In genomic region chr10:3137958-3138726, GRCh38 we compare ENCODE assay signal across 21 cellular contexts. TPM values are rescaled to one million over a fixed set of nuclear protein-coding genes. Genes with fewer than 3 reads are reported as not detected.
DNase-seq lines count a peak whose midpoint lies in the region; ATAC-seq, FAIRE-seq and TF ChIP-seq lines count a peak whose summit lies in the region.
"Had no signal": no experiment of that assay in that cellular context is flagged by ENCODE, and none has a peak within 500 bp of the region (broad histone marks: within the 10 kb centered on the region; RNA-seq: fewer than 3 reads in every experiment).

No MANE protein-coding gene starts in this region.

- H3K4me1 Mint-ChIP-seq in nephron progenitor cell: no peaks in the 10 kb centered on the region
- H3K4me1 Mint-ChIP-seq: activated CD4-positive, alpha-beta T cell treated with anti-CD3 and anti-CD28 coated beads, Interleukin-2, amount 10 ng/mL, durations not matched to agents 7 days and 5 days; CD14-positive monocyte; central memory CD8-positive, alpha-beta T cell had no signal

- SMC1A ChIA-PET in GM12878 (lab: Charles Lee; ENCODE audit: uncharacterized antibody, unreplicated experiment): no interaction called here

- no peak overlapping the region for H3K9ac ChIP-seq in GM12878 (ENCODE audit: control insufficient read depth, insufficient read depth, low read length)

- no peak for ATAC-seq in Right ventricle myocardium inferior
- no peak for ATAC-seq in right cardiac atrium
- ATAC-seq in GM12878: no peak; the same call in 2 of the 3 replicates
- no peak for ATAC-seq in GM19324 (IDR thresholded peaks at IDR 0.05; ENCODE audit: low FRiP score, unreplicated experiment)

- CTCF ChIA-PET in GM12878 (lab: Yijun Ruan, JAX): no interaction called here

- no peaks in the 10 kb centered on the region for H3K9me3 Mint-ChIP-seq in nephron progenitor cell
- H3K9me3 Mint-ChIP-seq: activated CD4-positive, alpha-beta T cell treated with anti-CD3 and anti-CD28 coated beads, Interleukin-2, amount 10 ng/mL, durations not matched to agents 7 days and 5 days; central memory CD8-positive, alpha-beta T cell; stimulated activated naive CD8-positive, alpha-beta T cell treated with anti-CD3 and anti-CD28 coated beads, Interleukin-15, Interleukin-2, amounts not matched to agents 100 ng/mL and 50 ng/mL, for 24 hours had no signal

- peak; percentile 66 for DNase-seq in Right ventricle myocardium inferior (ENCODE audit: missing footprints)
- no peak for DNase-seq in right cardiac atrium
- no peak for DNase-seq in GM12878 (ENCODE audit: low read depth, low spot score)
- DNase-seq in nephron progenitor cell: no peak
- no peak for DNase-seq in vagina (ENCODE audit: extremely low spot score in 2 of 2)
- no peak for DNase-seq in iPS-NIHi11 (ENCODE audit: low spot score)
- no peak for DNase-seq in NCI-H510A treated with DMSO at 0.1 percent for 48 hours (lab: John Stamatoyannopoulos, UW)
- DNase-seq: activated CD4-positive, alpha-beta T cell treated with anti-CD3 and anti-CD28 coated beads, Interleukin-2, amount 10 ng/mL, durations not matched to agents 7 days and 5 days; foreskin melanocyte; lower lobe of right lung; NCI-H2171; NCI-H526 treated with DMSO at 0.1 percent for 48 hours; stimulated activated CD4-positive, alpha-beta T cell treated with anti-CD3 and anti-CD28 coated beads, Interleukin-4, amount 100 ng/mL, for 4 hours; trophoblast cell; WERI-Rb-1 had no signal

- no peak overlapping the region for H2AFZ ChIP-seq in GM12878 (ENCODE audit: control insufficient read depth, low read depth, low read length)

- 91% methylated on average over 41 of the region's 41 CpGs for WGBS in right cardiac atrium
- WGBS in GM12878 (ENCODE audit: insufficient coverage, insufficient replicate concordance, low lambda C conversion rate, missing lambda C conversion rate): 95% methylated on average over 41 of the region's 41 CpGs

- H3K27me3 Mint-ChIP-seq in nephron progenitor cell (ENCODE audit: low read depth, poor library complexity): no peaks in the 10 kb centered on the region
- H3K27me3 Mint-ChIP-seq: activated CD4-positive, alpha-beta T cell treated with anti-CD3 and anti-CD28 coated beads, Interleukin-2, amount 10 ng/mL, durations not matched to agents 7 days and 5 days; central memory CD8-positive, alpha-beta T cell; stimulated activated naive CD8-positive, alpha-beta T cell treated with anti-CD3 and anti-CD28 coated beads, Interleukin-15, Interleukin-2, amounts not matched to agents 100 ng/mL and 50 ng/mL, for 24 hours had no signal

- TF ChIP-seq EP300 in GM12878 (IDR thresholded peaks at IDR 0.05; ENCODE audit: borderline replicate concordance in 1 of 2, control insufficient read depth in 1 of 2, low read depth in 2 of 2, low read length in 2 of 2): no peak

- H3K27ac Mint-ChIP-seq in nephron progenitor cell: peak overlapping the region; percentile 13

- TF ChIP-seq RAD21 in GM12878 (IDR thresholded peaks at IDR 0.05; ENCODE audit: insufficient read depth, low read depth, low read length): no peak

- RAD21 ChIA-PET in GM12878 (lab: Charles Lee; ENCODE audit: unreplicated experiment): no interaction called here

- TF ChIP-seq POLR2A in GM12878 (IDR thresholded peaks at IDR 0.05; ENCODE audit: low read depth, low read length): peak; percentile 41
- TF ChIP-seq POLR2A in vagina (IDR thresholded peaks at IDR 0.05): no peak

- H3K4me1 ChIP-seq in right cardiac atrium (ENCODE audit: control insufficient read depth, insufficient read depth, low read length): peaks cover 3% of the 10 kb centered on the region
- no peaks in the 10 kb centered on the region for H3K4me1 ChIP-seq in GM12878 (ENCODE audit: control insufficient read depth, insufficient read depth, low read length)
- H3K4me1 ChIP-seq in vagina: no peaks in the 10 kb centered on the region
- H3K4me1 ChIP-seq: lower lobe of right lung had no signal

- H3K27me3 ChIP-seq in right cardiac atrium (ENCODE audit: control insufficient read depth, insufficient read depth) (no peaks in the 10 kb centered on the region), GM12878 (replicated peaks in 1 of 2; ENCODE audit: control insufficient read depth in 2 of 2, insufficient read depth in 2 of 2, low read length in 1 of 2) (no peaks in the 10 kb centered on the region), vagina (no peaks in the 10 kb centered on the region)

- intact Hi-C loops in Right ventricle myocardium inferior (cut with DNase I) (no loop called here), right cardiac atrium (cut with DNase I) (no loop called here), GM12878 (cut with micrococcal nuclease; ENCODE audit: unreplicated experiment) (no loop called here), vagina (cut with DNase I) (no loop called here)

- in situ Hi-C loops in GM12878 (cut with MboI): no loop called here

- H3K36me3 Mint-ChIP-seq in nephron progenitor cell (ENCODE audit: low read depth): peaks cover 81% of the 10 kb centered on the region

- no peak for FAIRE-seq in GM12878 (lab: Jason Lieb, UNC)
- FAIRE-seq: islet of Langerhans had no signal

- POLR2A ChIA-PET in GM12878 (lab: Charles Lee): no interaction called here

- H3K27ac ChIP-seq in right cardiac atrium (ENCODE audit: low read length) (no peak overlapping the region), GM12878 (ENCODE audit: control insufficient read depth, insufficient read depth) (no peak overlapping the region), vagina (peak overlapping the region; percentile 51)
- H3K27ac ChIP-seq: lower lobe of right lung, SK-N-MC had no signal

- H4K20me1 ChIP-seq in GM12878 (ENCODE audit: control insufficient read depth, insufficient read depth): no peaks in the 10 kb centered on the region

- no TSS peak for BruUV-seq in GM12878 (replicated peaks; lab: Mats Ljungman, UMichigan)

- no peak overlapping the region for H3K4me2 ChIP-seq in GM12878 (ENCODE audit: control insufficient read depth, insufficient read depth)

- H3K4me3 Mint-ChIP-seq in nephron progenitor cell: no peak overlapping the region
- H3K4me3 Mint-ChIP-seq: activated CD4-positive, alpha-beta T cell treated with anti-CD3 and anti-CD28 coated beads, Interleukin-2, amount 10 ng/mL, durations not matched to agents 7 days and 5 days; CD14-positive monocyte; central memory CD8-positive, alpha-beta T cell; stimulated activated naive CD8-positive, alpha-beta T cell treated with anti-CD3 and anti-CD28 coated beads, Interleukin-15, Interleukin-2, amounts not matched to agents 100 ng/mL and 50 ng/mL, for 24 hours had no signal

- H3K4me3 ChIP-seq in right cardiac atrium (ENCODE audit: low read length) (no peak overlapping the region), GM12878 (no peak overlapping the region), vagina (no peak overlapping the region)
- H3K4me3 ChIP-seq: lower lobe of right lung, SK-N-MC had no signal

- no peaks in the 10 kb centered on the region for H3K79me2 ChIP-seq in GM12878 (ENCODE audit: control insufficient read depth, insufficient read depth, low read length)

- H3K36me3 ChIP-seq in GM12878 (ENCODE audit: control insufficient read depth in 2 of 2, insufficient read depth in 2 of 2, low read length in 1 of 2) (peaks cover 22 to 58% of the 10 kb centered on the region in 2 experiments), vagina (peaks cover 0 to 94% of the 10 kb centered on the region in 2 donors)

- no peaks in the 10 kb centered on the region for H3K9me3 ChIP-seq in right cardiac atrium (ENCODE audit: control insufficient read depth, low read length)
- no peaks in the 10 kb centered on the region for H3K9me3 ChIP-seq in GM12878 (replicated peaks; ENCODE audit: control insufficient read depth, insufficient read depth, low read length)
- no peaks in the 10 kb centered on the region for H3K9me3 ChIP-seq in vagina
- H3K9me3 ChIP-seq: lower lobe of right lung had no signal

- TF ChIP-seq CTCF in GM12878 (IDR thresholded peaks at IDR 0.05 in 2 of 3, conservative IDR thresholded peaks at IDR 0.05 in 1 of 3; ENCODE audit: control insufficient read depth in 2 of 3, extremely low read depth in 1 of 3, insufficient read depth in 1 of 3, low read depth in 3 of 3, low read length in 3 of 3) (no peak), nephron progenitor cell (IDR thresholded peaks at IDR 0.05) (no peak), vagina (IDR thresholded peaks at IDR 0.05) (no peak)

TF ChIP-seq in GM12878, 131 proteins besides CTCF, POLR2A, EP300 and RAD21:
- TF ChIP-seq POLR2AphosphoS5 (IDR thresholded peaks at IDR 0.05; ENCODE audit: low read length) (peak; percentile 50), CREB1 (IDR thresholded peaks at IDR 0.05; ENCODE audit: low read depth) (no peak), MXI1 (IDR thresholded peaks at IDR 0.05; ENCODE audit: low read depth, low read length) (no peak), MEF2A (IDR thresholded peaks at IDR 0.05; ENCODE audit: insufficient read depth, low read depth, low read length) (no peak)

RNA-seq across cellular contexts. Expression of gene PITRM1, which starts 34.4 kb away (rescaled TPM):
- total RNA-seq in Right ventricle myocardium inferior (91.1 TPM), right cardiac atrium (10 to 100 TPM; 54.1 to 78.4 (median 73.3) TPM), GM12878 (2014; rRNA removed) (44.7 and 45.5 TPM in 2 replicates), GM12878 (2014; rRNA removed; fragmentation: Illumina TruSeq; extraction: Trizol) (42.7 and 45.3 TPM in 2 replicates), GM12878 (2021) (51.6 and 52.2 TPM in 2 replicates), vagina (58.9 TPM)
- polyA plus RNA-seq in right cardiac atrium (67.8 TPM), GM12878 (2011; rRNA removed) (17.1 and 21.3 TPM in 2 replicates), GM12878 (2014; fragmentation: Illumina TruSeq; extraction: Trizol) (47.6 and 52.2 TPM in 2 replicates), GM12878 (2014; fragmentation: Nextera tagmentation; extraction: Ambion mirVana) (10 to 100 TPM; 15.5 to 22.8 TPM), GM12878 (2014; rRNA removed) (27.3 and 28.2 TPM in 2 replicates), GM12878 (2016; fragmentation: Nextera tagmentation; extraction: Ambion mirVana) (10 to 100 TPM; 52.3 to 53.0 TPM)
- 103 and 110 TPM in 2 replicates for total RNA-seq in GM12878 (2013; cell fraction: nucleolus; rRNA removed)
- 28.4 TPM for polyA plus RNA-seq in GM12878 (2011; ENCODE audit: low read depth)
- polyA plus RNA-seq in GM12878 (2011; cell fraction: cytosol; rRNA removed): 28.0 and 34.7 TPM in 2 replicates
- 138 and 146 TPM in 2 replicates for polyA plus RNA-seq in GM12878 (2011; cell fraction: nucleus; rRNA removed)
- polyA plus RNA-seq in GM12878 (2012): 43.2 and 44.8 TPM in 2 replicates
- polyA minus RNA-seq in GM12878 (2011; rRNA and poly(A)+ RNA removed): 21.8 and 27.1 TPM in 2 replicates
- 17.2 and 17.6 TPM in 2 replicates for polyA minus RNA-seq in GM12878 (2011; cell fraction: cytosol; rRNA and poly(A)+ RNA removed)
- polyA minus RNA-seq in GM12878 (2011; cell fraction: nucleus; rRNA and poly(A)+ RNA removed): 32.5 and 45.8 TPM in 2 replicates
